In the genomic region with DNA sequence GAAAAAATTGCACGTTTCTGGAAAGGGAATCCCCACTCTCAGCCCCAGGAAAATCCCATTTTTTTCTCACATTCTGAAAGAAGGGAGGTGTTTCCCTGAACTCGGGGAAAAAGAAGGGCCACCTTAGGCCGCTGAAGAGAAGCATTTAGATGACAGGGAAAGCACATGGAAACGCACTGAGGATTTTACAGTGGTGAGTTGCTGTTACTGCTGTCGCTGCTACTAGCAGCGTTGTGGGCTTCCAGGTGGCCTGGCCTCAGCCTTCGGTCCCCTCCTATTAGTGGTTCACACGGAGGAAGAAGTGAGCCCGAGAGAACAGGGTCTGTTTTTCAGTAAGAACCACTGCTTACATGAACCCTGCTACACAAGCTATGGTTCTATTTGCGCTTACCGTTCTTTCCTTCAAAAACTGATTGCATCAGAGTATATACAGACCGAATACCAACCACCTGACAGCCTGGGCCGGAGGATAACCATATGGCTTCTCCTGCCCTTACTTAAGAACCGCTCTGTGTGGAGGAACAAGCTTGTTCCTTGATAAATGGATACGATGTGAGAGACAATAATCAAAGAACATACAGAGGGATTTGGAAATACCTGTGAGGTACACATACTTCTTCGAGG, we compare ENCODE assay signal across 7 cellular contexts. TPM values are rescaled to one million over a fixed set of nuclear protein-coding genes. Genes with fewer than 3 reads are reported as not detected.
DNase-seq lines count a peak whose midpoint lies in the region; ATAC-seq and TF ChIP-seq lines count a peak whose summit lies in the region.

No MANE protein-coding gene starts in this region.

- no peak for TF ChIP-seq POLR2A in Peyer's patch (IDR thresholded peaks at IDR 0.05)
- TF ChIP-seq POLR2A in sigmoid colon (IDR thresholded peaks at IDR 0.05) = no peak

- H3K4me1 ChIP-seq in Peyer's patch (no peaks in the 10 kb centered on the region), right atrium auricular region (peaks cover 0 to 4% of the 10 kb centered on the region in 2 donors), sigmoid colon (peaks cover 0 to 19% (median 9%) of the 10 kb centered on the region in 4 donors)
- H3K4me1 ChIP-seq in effector memory CD4-positive, alpha-beta T cell (ENCODE audit: control insufficient read depth, insufficient read depth, low read length, poor library complexity, severe bottlenecking) = peaks cover 4% of the 10 kb centered on the region

- peak; percentile 2 for DNase-seq in HFF-Myc (ENCODE audit: extremely low read depth, low read depth)
- no peak for DNase-seq in Peyer's patch
- peak; percentile 58 for DNase-seq in right atrium auricular region (ENCODE audit: low spot score)
- DNase-seq in sigmoid colon = peak; percentile 63
- DNase-seq in effector memory CD4-positive, alpha-beta T cell = no peak
- no peak for DNase-seq in left colon
- DNase-seq in T-helper 2 cell = no peak

- 23 to 32% methylated on average over 16 of the region's 16 CpGs for WGBS in sigmoid colon, 2 donors

- H3K4me3 ChIP-seq in HFF-Myc (replicated peaks; ENCODE audit: low read depth, low read length) = peak overlapping the region; percentile 64
- H3K4me3 ChIP-seq in Peyer's patch = peak overlapping the region in 2 of 4 donors; percentile 50 to 54
- peak overlapping the region in 1 of 2 donors; percentile 53 for H3K4me3 ChIP-seq in right atrium auricular region
- H3K4me3 ChIP-seq in sigmoid colon = peak overlapping the region; percentile 35 to 63 (median 57)
- H3K4me3 ChIP-seq in effector memory CD4-positive, alpha-beta T cell (ENCODE audit: insufficient read depth, low read depth, low read length, poor library complexity, severe bottlenecking) = no peak overlapping the region

- intact Hi-C loops in sigmoid colon (cut with DNase I) (no loop called here), left colon (cut with DNase I, micrococcal nuclease) (no loop called here)

- ATAC-seq in left colon = no peak

- H3K36me3 ChIP-seq in Peyer's patch (no peaks in the 10 kb centered on the region), right atrium auricular region (no peaks in the 10 kb centered on the region), sigmoid colon (no peaks in the 10 kb centered on the region)
- no peaks in the 10 kb centered on the region for H3K36me3 ChIP-seq in effector memory CD4-positive, alpha-beta T cell (ENCODE audit: control insufficient read depth, insufficient read depth, low read length)

- TF ChIP-seq CTCF in HFF-Myc (IDR thresholded peaks at IDR 0.05; ENCODE audit: low read depth, low read length, missing control alignments) = no peak
- TF ChIP-seq CTCF in Peyer's patch (IDR thresholded peaks at IDR 0.05) = no peak
- TF ChIP-seq CTCF in right atrium auricular region (IDR thresholded peaks at IDR 0.05) = no peak
- no peak for TF ChIP-seq CTCF in sigmoid colon (IDR thresholded peaks at IDR 0.05)

- H3K27ac ChIP-seq in Peyer's patch (peak overlapping the region; percentile 40 to 71 (median 58)), right atrium auricular region (peak overlapping the region; percentile 65 to 70), sigmoid colon (peak overlapping the region; percentile 70 to 84 (median 72))
- H3K27ac ChIP-seq in effector memory CD4-positive, alpha-beta T cell (ENCODE audit: insufficient read depth, low read length, poor library complexity, severe bottlenecking) = no peak overlapping the region

- H3K9me3 ChIP-seq in Peyer's patch (no peaks in the 10 kb centered on the region), right atrium auricular region (no peaks in the 10 kb centered on the region), sigmoid colon (no peaks in the 10 kb centered on the region)
- no peaks in the 10 kb centered on the region for H3K9me3 ChIP-seq in effector memory CD4-positive, alpha-beta T cell (ENCODE audit: control insufficient read depth, low read length)

- TF ChIP-seq EP300 in sigmoid colon (IDR thresholded peaks at IDR 0.05) = no peak

- no peaks in the 10 kb centered on the region for H3K27me3 ChIP-seq in Peyer's patch
- H3K27me3 ChIP-seq in right atrium auricular region = no peaks in the 10 kb centered on the region
- no peaks in the 10 kb centered on the region for H3K27me3 ChIP-seq in sigmoid colon
- peaks cover 12% of the 10 kb centered on the region for H3K27me3 ChIP-seq in effector memory CD4-positive, alpha-beta T cell (replicated peaks; ENCODE audit: control insufficient read depth, insufficient read depth, low read length, poor library complexity, severe bottlenecking)

RNA-seq across cellular contexts. Expression of a gene that starts 1.0 kb away (rescaled TPM):
- total RNA-seq in Peyer's patch (1 to 10 TPM in 3 of 4 donors, under 1 TPM in 1; 0.18 to 3.3 (median 2.0) TPM), right atrium auricular region (10 to 100 TPM in 1 of 2 donors, 1 to 10 TPM in 1; 3.9 to 14.1 TPM), sigmoid colon (1 to 10 TPM; 1.8 to 3.1 (median 2.6) TPM), left colon (under 1 TPM; 0.79 to 0.98 TPM)
- polyA plus RNA-seq in sigmoid colon = 1 to 10 TPM in 1 of 3 donors, under 1 TPM in 2; 0.64 to 1.2 (median 0.92) TPM

RNA-seq across cellular contexts. Expression of a gene that starts 42.6 kb away (rescaled TPM):
- 10 to 100 TPM; 10.7 to 78.4 (median 30.1) TPM for total RNA-seq in Peyer's patch
- 100 to 1,000 TPM in 1 of 2 donors, 10 to 100 TPM in 1; 88.1 to 271 TPM for total RNA-seq in right atrium auricular region
- 10 to 100 TPM; 18.7 to 40.2 (median 34.5) TPM for total RNA-seq in sigmoid colon
- polyA plus RNA-seq in sigmoid colon = 10 to 100 TPM in 2 of 3 donors, 1 to 10 TPM in 1; 5.3 to 31.6 (median 13.8) TPM
- total RNA-seq in left colon = 10 to 100 TPM; 17.8 to 25.4 TPM

Comparison
In these comparisons a context has a peak if more than half of its experiments do, and no peak if none do; other contexts are left out.
1. DNase-seq: peak in HFF-Myc (single experiment), right atrium auricular region (single experiment) and sigmoid colon (single experiment); none in Peyer's patch (0 of 3), effector memory CD4-positive, alpha-beta T cell (0 of 3), left colon (0 of 2) and T-helper 2 cell (0 of 5).